Comparison of ENCODE assay signal across 13 cellular contexts in genomic region chr13:45368571-45368970, GRCh38. TPM values are rescaled to one million over a fixed set of nuclear protein-coding genes. Genes with fewer than 3 reads are reported as not detected.
A peak's percentile ranks its signal among the peaks of the same experiment; 100 is the strongest.
DNase-seq lines count a peak whose midpoint lies in the region; ATAC-seq and TF ChIP-seq lines count a peak whose summit lies in the region.
"Had no signal": no experiment of that assay in that cellular context is flagged by ENCODE, and none has a peak within 500 bp of the region (broad histone marks: within the 10 kb centered on the region; RNA-seq: fewer than 3 reads in every experiment).

No MANE protein-coding gene starts in this region.

- H3K9me3 ChIP-seq in CD4-positive, CD25-positive, alpha-beta regulatory T cell (ENCODE audit: control insufficient read depth in 2 of 2, low read length in 2 of 2), result no peaks in the 10 kb centered on the region
- H3K9me3 ChIP-seq: body of pancreas, testis had no signal

- H3K9me3 Mint-ChIP-seq in CD4-positive, CD25-positive, alpha-beta regulatory T cell, result peaks cover 0 to 5% (median 1%) of the 10 kb centered on the region in 7 donors
- H3K9me3 Mint-ChIP-seq in activated naive CD8-positive, alpha-beta T cell treated with anti-CD3 and anti-CD28 coated beads, Interleukin-2, amount 10 ng/mL, durations not matched to agents 7 days and 5 days, result peaks cover 2% of the 10 kb centered on the region

- H3K4me1 Mint-ChIP-seq in CD4-positive, CD25-positive, alpha-beta regulatory T cell, result peaks cover 22 to 68% (median 40%) of the 10 kb centered on the region in 4 donors
- H3K4me1 Mint-ChIP-seq in activated naive CD8-positive, alpha-beta T cell treated with anti-CD3 and anti-CD28 coated beads, Interleukin-2, amount 10 ng/mL, durations not matched to agents 7 days and 5 days, result peaks cover 32% of the 10 kb centered on the region

- TF ChIP-seq CTCF in coronary artery (IDR thresholded peaks at IDR 0.05), result no peak

- POLR2A ChIA-PET in activated naive CD8-positive, alpha-beta T cell treated with anti-CD3 and anti-CD28 coated beads, Interleukin-2, amount 10 ng/mL, durations not matched to agents 7 days and 5 days (lab: Charles Lee), result interaction anchor here (0.6 to 1.4 kb wide), 2 partner anchors 131 to 260 kb away, joined by 3 read pairs; no protein-coding TSS in a partner anchor

- no peaks in the 10 kb centered on the region for H3K27me3 Mint-ChIP-seq in CD4-positive, CD25-positive, alpha-beta regulatory T cell
- no peaks in the 10 kb centered on the region for H3K27me3 Mint-ChIP-seq in activated naive CD8-positive, alpha-beta T cell treated with anti-CD3 and anti-CD28 coated beads, Interleukin-2, amount 10 ng/mL, durations not matched to agents 7 days and 5 days

- H3K36me3 ChIP-seq in CD4-positive, CD25-positive, alpha-beta regulatory T cell (ENCODE audit: control insufficient read depth, insufficient read depth, low read length), result no peaks in the 10 kb centered on the region

- no peaks in the 10 kb centered on the region for H3K27me3 ChIP-seq in CD4-positive, CD25-positive, alpha-beta regulatory T cell (ENCODE audit: control insufficient read depth, insufficient read depth, low read length)
- H3K27me3 ChIP-seq: body of pancreas, testis had no signal

- H3K4me1 ChIP-seq in CD4-positive, CD25-positive, alpha-beta regulatory T cell (ENCODE audit: control insufficient read depth, insufficient read depth, low read length, poor library complexity, severe bottlenecking), result peaks cover 18% of the 10 kb centered on the region

- H3K27ac ChIP-seq in CD4-positive, CD25-positive, alpha-beta regulatory T cell (ENCODE audit: insufficient read depth, low read length, poor library complexity, severe bottlenecking), result peak overlapping the region; percentile 83
- H3K27ac ChIP-seq in coronary artery, result no peak overlapping the region
- H3K27ac ChIP-seq: body of pancreas, testis had no signal

- DNase-seq in CD4-positive, CD25-positive, alpha-beta regulatory T cell, result no peak
- DNase-seq in HT1080 (ENCODE audit: low read depth) (peak; percentile 63), left kidney (ENCODE audit: low read depth, low spot score) (peak; percentile 41), HCEC 1CT (no peak), coronary artery (ENCODE audit: low spot score) (no peak), islet precursor cell (no peak), NCI-H2029 (lab: John Stamatoyannopoulos, UW) (no peak)
- no peak for DNase-seq in activated naive CD8-positive, alpha-beta T cell treated with anti-CD3 and anti-CD28 coated beads, Interleukin-2, amount 10 ng/mL, durations not matched to agents 7 days and 5 days
- DNase-seq: activated CD8-positive, alpha-beta memory T cell treated with anti-CD3 and anti-CD28 coated beads for 24 hours; body of pancreas; C1 segment of cervical spinal cord; NCI-H510A; testis had no signal

- peaks cover 26% of the 10 kb centered on the region for H3K36me3 Mint-ChIP-seq in CD4-positive, CD25-positive, alpha-beta regulatory T cell
- peaks cover 17% of the 10 kb centered on the region for H3K36me3 Mint-ChIP-seq in activated naive CD8-positive, alpha-beta T cell treated with anti-CD3 and anti-CD28 coated beads, Interleukin-2, amount 10 ng/mL, durations not matched to agents 7 days and 5 days

- peak overlapping the region; percentile 92 to 94 (median 93) for H3K27ac Mint-ChIP-seq in CD4-positive, CD25-positive, alpha-beta regulatory T cell
- H3K27ac Mint-ChIP-seq in activated naive CD8-positive, alpha-beta T cell treated with anti-CD3 and anti-CD28 coated beads, Interleukin-2, amount 10 ng/mL, durations not matched to agents 7 days and 5 days, result peak overlapping the region; percentile 95

- H3K4me3 Mint-ChIP-seq in CD4-positive, CD25-positive, alpha-beta regulatory T cell, result peak overlapping the region; percentile 7 to 85 (median 68)
- peak overlapping the region; percentile 35 for H3K4me3 Mint-ChIP-seq in activated naive CD8-positive, alpha-beta T cell treated with anti-CD3 and anti-CD28 coated beads, Interleukin-2, amount 10 ng/mL, durations not matched to agents 7 days and 5 days

- no peak for ATAC-seq in CD4-positive, CD25-positive, alpha-beta regulatory T cell (ENCODE audit: low read depth in 2 of 2)
- no peak for ATAC-seq in activated naive CD8-positive, alpha-beta T cell treated with anti-CD3 and anti-CD28 coated beads, Interleukin-2, amount 10 ng/mL, durations not matched to agents 7 days and 5 days (ENCODE audit: low read depth)
- ATAC-seq: body of pancreas had no signal

- H3K4me3 ChIP-seq in CD4-positive, CD25-positive, alpha-beta regulatory T cell (ENCODE audit: low read depth, low read length), result no peak overlapping the region
- H3K4me3 ChIP-seq in coronary artery, result no peak overlapping the region
- H3K4me3 ChIP-seq: body of pancreas, testis had no signal

RNA-seq across cellular contexts. Expression of gene TPT1, which starts 27.6 kb away (rescaled TPM):
- 5,591 TPM for total RNA-seq in CD4-positive, CD25-positive, alpha-beta regulatory T cell
- 1,000 to 10,000 TPM; 2,708 to 4,074 (median 3,846) TPM for polyA plus RNA-seq in CD4-positive, CD25-positive, alpha-beta regulatory T cell
- 1,865 and 1,866 TPM in 2 replicates for total RNA-seq in HT1080 (2014; rRNA removed; shearing (Covaris generic))
- polyA plus RNA-seq in HT1080 (2015; cell fraction: cytosol; rRNA removed), result 3,449 and 4,660 TPM in 2 replicates
- polyA plus RNA-seq in HT1080 (2015; cell fraction: nucleus; rRNA removed), result 774 and 925 TPM in 2 replicates
- 1,000 to 10,000 TPM; 5,393 to 5,681 TPM for total RNA-seq in activated naive CD8-positive, alpha-beta T cell treated with anti-CD3 and anti-CD28 coated beads, Interleukin-2, amount 10 ng/mL, durations not matched to agents 7 days and 5 days

RNA-seq across cellular contexts. Expression of gene SLC25A30, which starts 49.6 kb away (rescaled TPM):
- total RNA-seq in CD4-positive, CD25-positive, alpha-beta regulatory T cell, result 22.9 TPM
- polyA plus RNA-seq in CD4-positive, CD25-positive, alpha-beta regulatory T cell, result 1 to 10 TPM in 3 of 4 donors, under 1 TPM in 1; 0.41 to 2.8 (median 1.6) TPM
- 3.0 and 12.9 TPM in 2 replicates for total RNA-seq in HT1080 (2014; rRNA removed; shearing (Covaris generic))
- polyA plus RNA-seq in HT1080 (2015; cell fraction: cytosol; rRNA removed), result 4.9 and 5.7 TPM in 2 replicates
- 3.8 and 5.4 TPM in 2 replicates for polyA plus RNA-seq in HT1080 (2015; cell fraction: nucleus; rRNA removed)
- total RNA-seq in activated naive CD8-positive, alpha-beta T cell treated with anti-CD3 and anti-CD28 coated beads, Interleukin-2, amount 10 ng/mL, durations not matched to agents 7 days and 5 days, result 10 to 100 TPM; 18.6 to 19.6 TPM

Comparison
In these comparisons a context has a peak if more than half of its experiments do, and no peak if none do; other contexts are left out.
1. DNase-seq: peak in HT1080 (single experiment) and left kidney (single experiment); none in CD4-positive, CD25-positive, alpha-beta regulatory T cell (0 of 3), activated naive CD8-positive, alpha-beta T cell treated with anti-CD3 and anti-CD28 coated beads, Interleukin-2, amount 10 ng/mL, durations not matched to agents 7 days and 5 days (single experiment), HCEC 1CT (single experiment), coronary artery (single experiment), islet precursor cell (single experiment) and NCI-H2029 (single experiment).